ENCODE assay signal across 8 cellular contexts in the genomic region with DNA sequence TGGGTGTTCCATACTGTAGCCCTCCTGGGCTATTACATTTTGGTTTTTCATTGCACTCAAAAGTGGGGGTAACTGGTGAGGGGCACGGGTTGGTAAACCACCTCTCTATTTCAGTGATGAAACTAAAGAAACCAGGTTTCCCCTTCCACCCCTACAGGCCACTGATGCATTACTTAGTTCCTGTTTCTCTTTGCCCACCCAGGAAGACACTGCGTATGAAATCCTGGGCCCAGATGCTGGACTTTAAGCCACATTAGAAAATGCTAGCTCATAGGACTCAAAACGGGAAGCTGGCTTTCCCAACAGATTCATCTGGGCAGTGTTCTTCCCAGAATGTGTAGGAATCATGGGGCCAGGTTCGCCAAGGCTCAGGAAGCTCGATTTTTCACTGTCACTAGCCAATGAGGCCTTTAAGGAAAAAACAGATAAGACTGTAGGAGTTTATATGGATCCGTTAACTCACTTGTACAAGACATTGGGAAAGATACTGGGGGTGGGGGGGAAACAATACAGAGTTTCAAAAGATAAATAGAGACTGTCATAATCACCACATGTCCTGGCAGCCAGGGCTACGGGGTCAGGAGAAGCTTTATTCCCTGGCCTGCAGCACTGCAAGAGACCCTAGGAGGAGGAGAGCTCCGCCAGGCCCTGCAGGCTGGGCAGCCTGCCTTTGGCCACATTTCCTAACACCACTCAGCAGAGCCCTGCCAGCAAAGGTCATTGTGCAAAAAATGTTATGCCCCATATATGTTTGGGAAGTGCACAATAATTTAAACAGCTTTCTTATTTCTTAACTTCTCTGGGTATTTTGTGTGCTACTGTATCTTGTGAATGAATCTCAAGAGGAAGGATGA.
DNase-seq lines count a peak whose midpoint lies in the region; ATAC-seq, FAIRE-seq and TF ChIP-seq lines count a peak whose summit lies in the region.
"Not testable (repeated sequence)": the region's sequence is repeated elsewhere in the genome, so short reads cannot be mapped to it uniquely, and the experiment has no call there.

No MANE protein-coding gene starts in this region.

- H3K36me3 Mint-ChIP-seq in activated CD8-positive, alpha-beta T cell treated with anti-CD3 and anti-CD28 coated beads for 36 hours (ENCODE audit: low read depth): peaks cover 28% of the 10 kb centered on the region

- dilution Hi-C loops in IMR-90 (cut with HindIII; ENCODE audit: low sequenced_read_pairs, unreplicated experiment): not testable (repeated sequence)

- not testable (repeated sequence) for H2AK9ac ChIP-seq in IMR-90 (replicated peaks; ENCODE audit: low read depth, low read length, poor library complexity)

- not testable (repeated sequence) for H3K9me3 ChIP-seq in IMR-90 (ENCODE audit: control insufficient read depth, insufficient read depth, low read length); HepG2 (ENCODE audit: low read length)

- H4K8ac ChIP-seq in IMR-90 (ENCODE audit: low read depth in 2 of 2, low read length in 2 of 2): not testable (repeated sequence)

- intact Hi-C loops in IMR-90 (cut with micrococcal nuclease); activated CD8-positive, alpha-beta T cell treated with anti-CD3 and anti-CD28 coated beads for 36 hours (cut with micrococcal nuclease); HepG2 (cut with micrococcal nuclease; ENCODE audit: unreplicated experiment): not testable (repeated sequence)

- no CpG with 5 or more reads among the region's 8 CpGs for WGBS in IMR-90 (ENCODE audit: extremely low coverage in 2 of 2, insufficient read length in 1 of 2), 2 experiments
- WGBS in HepG2 (ENCODE audit: low lambda C conversion rate): 55% methylated on average over 5 of the region's 8 CpGs

- H3K9me3 Mint-ChIP-seq in activated CD8-positive, alpha-beta T cell treated with anti-CD3 and anti-CD28 coated beads for 36 hours: not testable (repeated sequence)

- POLR2A ChIA-PET in IMR-90 (lab: Charles Lee; ENCODE audit: unreplicated experiment); activated CD8-positive, alpha-beta T cell treated with anti-CD3 and anti-CD28 coated beads for 36 hours (lab: Charles Lee); HepG2 (lab: Yijun Ruan, JAX): not testable (repeated sequence)

- H3K27ac Mint-ChIP-seq in activated CD8-positive, alpha-beta T cell treated with anti-CD3 and anti-CD28 coated beads for 36 hours: peak overlapping the region; percentile 59

- H4K20me1 ChIP-seq in IMR-90 (ENCODE audit: insufficient read depth, low read length): peaks cover 65% of the 10 kb centered on the region
- H4K20me1 ChIP-seq in HepG2 (ENCODE audit: insufficient read depth, low read length): not testable (repeated sequence)

- H3K4me2 ChIP-seq in IMR-90 (ENCODE audit: low read depth, low read length); HepG2 (ENCODE audit: low read depth, low read length): not testable (repeated sequence)

- not testable (repeated sequence) for H2BK20ac ChIP-seq in IMR-90 (ENCODE audit: low read depth, low read length)

- not testable (repeated sequence) for H3K4me3 ChIP-seq in IMR-90 (ENCODE audit: insufficient read depth, low read depth, low read length); fibroblast of the aortic adventitia (ENCODE audit: low read depth, low read length); HepG2 (replicated peaks in 1 of 3; ENCODE audit: insufficient read depth in 1 of 3, low read depth in 2 of 3, low read length in 3 of 3)

- peak; percentile 49 for ATAC-seq in GM18498 (IDR thresholded peaks at IDR 0.05; ENCODE audit: unreplicated experiment)
- peak; percentile 40 for ATAC-seq in GM21423 (IDR thresholded peaks at IDR 0.05; ENCODE audit: unreplicated experiment)
- peak; percentile 25 for ATAC-seq in HG02852 (IDR thresholded peaks at IDR 0.05; ENCODE audit: unreplicated experiment)
- ATAC-seq in IMR-90 (ENCODE audit: low read depth): peak; percentile 38
- ATAC-seq in activated CD8-positive, alpha-beta T cell treated with anti-CD3 and anti-CD28 coated beads for 36 hours: not testable (repeated sequence)
- peak; percentile 79 for ATAC-seq in HepG2

- H3K27me3 ChIP-seq in IMR-90 (ENCODE audit: control insufficient read depth, insufficient read depth, low read length); HepG2 (ENCODE audit: control insufficient read depth in 1 of 2, insufficient read depth in 2 of 2, low read length in 2 of 2): not testable (repeated sequence)

- not testable (repeated sequence) for H3K18ac ChIP-seq in IMR-90 (ENCODE audit: low read depth, low read length)

- not testable (repeated sequence) for H2BK15ac ChIP-seq in IMR-90 (ENCODE audit: low read depth, low read length)

- CTCF ChIA-PET in IMR-90 (lab: Yijun Ruan, JAX); activated CD8-positive, alpha-beta T cell treated with anti-CD3 and anti-CD28 coated beads for 36 hours (lab: Charles Lee); HepG2 (lab: Yijun Ruan, JAX; ENCODE audit: low intra/inter-chr PET ratio, low total read pairs): not testable (repeated sequence)

- not testable (repeated sequence) for H4K91ac ChIP-seq in IMR-90 (ENCODE audit: insufficient read depth, low read depth, low read length)

- H2AFZ ChIP-seq in IMR-90 (replicated peaks; ENCODE audit: low read length, poor library complexity); HepG2 (ENCODE audit: low read length): not testable (repeated sequence)

- H3K23ac ChIP-seq in IMR-90 (ENCODE audit: low read depth, low read length): not testable (repeated sequence)

- not testable (repeated sequence) for H3K14ac ChIP-seq in IMR-90 (replicated peaks; ENCODE audit: low read depth, low read length)

- peaks cover 0 to 12% of the 10 kb centered on the region in 2 experiments; a peak in 1 of 4 replicates for H3K79me1 ChIP-seq in IMR-90 (ENCODE audit: low read depth in 1 of 2, low read length in 2 of 2)

- DNase-seq in IMR-90; activated CD8-positive, alpha-beta T cell treated with anti-CD3 and anti-CD28 coated beads for 36 hours; HepG2 (ENCODE audit: low spot score): not testable (repeated sequence)
- DNase-seq in fibroblast of the aortic adventitia (ENCODE audit: low read depth): peak; percentile 29
- peak; percentile 2 for DNase-seq in stimulated activated CD4-positive, alpha-beta T cell treated with anti-CD3 and anti-CD28 coated beads, Interleukin-4, amount 100 ng/mL, for 24 hours

- H3K27ac ChIP-seq in IMR-90 (ENCODE audit: insufficient read depth, low read length); HepG2 (ENCODE audit: extremely low read length, insufficient read depth, low read length): not testable (repeated sequence)

- H3K4me3 Mint-ChIP-seq in activated CD8-positive, alpha-beta T cell treated with anti-CD3 and anti-CD28 coated beads for 36 hours: not testable (repeated sequence)

- TF ChIP-seq RAD21 in IMR-90 (IDR thresholded peaks at IDR 0.05; ENCODE audit: low read length); HepG2 (CRISPR knock-in tag; IDR thresholded peaks at IDR 0.05): not testable (repeated sequence)

- not testable (repeated sequence) for H3K4me1 ChIP-seq in IMR-90 (ENCODE audit: control insufficient read depth, insufficient read depth, low read length); HepG2 (ENCODE audit: insufficient read depth, low read length)

- BruUV-seq in IMR-90 (replicated peaks; lab: Mats Ljungman, UMichigan); HepG2 (replicated peaks; lab: Mats Ljungman, UMichigan): not testable (repeated sequence)

- H2BK120ac ChIP-seq in IMR-90 (ENCODE audit: low read depth, low read length): not testable (repeated sequence)

- H2AK5ac ChIP-seq in IMR-90 (ENCODE audit: low read depth, low read length): not testable (repeated sequence)

- not testable (repeated sequence) for H3K36me3 ChIP-seq in IMR-90 (ENCODE audit: control insufficient read depth, insufficient read depth, low read length); HepG2 (replicated peaks in 1 of 2; ENCODE audit: control insufficient read depth in 1 of 2, insufficient read depth in 2 of 2, low read length in 2 of 2)

- H3K56ac ChIP-seq in IMR-90 (ENCODE audit: extremely low read depth, insufficient read depth, low read length): not testable (repeated sequence)

- peak; percentile 42 for FAIRE-seq in HepG2 (lab: Jason Lieb, UNC)

- not testable (repeated sequence) for TF ChIP-seq EP300 in HepG2 (IDR thresholded peaks at IDR 0.05; ENCODE audit: low read depth in 2 of 2, low read length in 2 of 2); HepG2 (CRISPR knock-in tag; IDR thresholded peaks at IDR 0.05; ENCODE audit: borderline replicate concordance)

- not testable (repeated sequence) for H3K4ac ChIP-seq in IMR-90 (ENCODE audit: low read depth, low read length)

- peaks cover 42% of the 10 kb centered on the region for H3K4me1 Mint-ChIP-seq in activated CD8-positive, alpha-beta T cell treated with anti-CD3 and anti-CD28 coated beads for 36 hours (ENCODE audit: low read depth)

- not testable (repeated sequence) for H3K9me1 ChIP-seq in IMR-90 (ENCODE audit: insufficient read depth, low read length)

- not testable (repeated sequence) for H3K9ac ChIP-seq in IMR-90 (ENCODE audit: low read depth, low read length); HepG2 (ENCODE audit: insufficient read depth, low read depth, low read length)

- in situ Hi-C loops in IMR-90 (cut with MboI; ENCODE audit: low sequenced_read_pairs); HepG2 (cut with HindIII; ENCODE audit: extremely low pct_ligation_motif_present, low pct_unique_long_range_greater_than_20kb): not testable (repeated sequence)

- TF ChIP-seq CTCF in IMR-90 (conservative IDR thresholded peaks at IDR 0.05; ENCODE audit: low read depth, low read length); activated CD8-positive, alpha-beta T cell treated with anti-CD3 and anti-CD28 coated beads for 36 hours (IDR thresholded peaks at IDR 0.05); fibroblast of the aortic adventitia (IDR thresholded peaks at IDR 0.05; ENCODE audit: insufficient read depth, low read length); HepG2 (CRISPR knock-in tag; IDR thresholded peaks at IDR 0.05): not testable (repeated sequence)

- not testable (repeated sequence) for H2BK5ac ChIP-seq in IMR-90 (ENCODE audit: low read depth, low read length, poor library complexity, severe bottlenecking)

- H3K79me2 ChIP-seq in HepG2 (ENCODE audit: insufficient read depth, low read length): not testable (repeated sequence)

- not testable (repeated sequence) for TF ChIP-seq POLR2A in IMR-90 (IDR thresholded peaks at IDR 0.05; ENCODE audit: low read depth, low read length); HepG2 (IDR thresholded peaks at IDR 0.05; ENCODE audit: insufficient read depth in 1 of 2, low read depth in 2 of 2, low read length in 2 of 2)

- H3K27me3 Mint-ChIP-seq in activated CD8-positive, alpha-beta T cell treated with anti-CD3 and anti-CD28 coated beads for 36 hours: not testable (repeated sequence)

- not testable (repeated sequence) for H4K5ac ChIP-seq in IMR-90 (ENCODE audit: low read depth, low read length)
